In genomic region chr1:45995298-45995697, GRCh38 we compare ENCODE assay signal across 18 cellular contexts.
"Had no signal": no experiment of that assay in that cellular context is flagged by ENCODE, and none has a peak within 500 bp of the region (broad histone marks: within the 10 kb centered on the region; RNA-seq: fewer than 3 reads in every experiment).

No MANE protein-coding gene starts in this region.

- H3K4me3 ChIP-seq: breast epithelium, coronary artery, spleen, thyroid gland had no signal

- H3K27me3 ChIP-seq: breast epithelium, neutrophil, spleen, thyroid gland had no signal

- DNase-seq: activated CD4-positive, alpha-beta T cell treated with anti-CD3 and anti-CD28 coated beads for 48 hours; activated CD4-positive, CD25-positive, alpha-beta regulatory T cell; activated CD8-positive, alpha-beta memory T cell treated with anti-CD3 and anti-CD28 coated beads, Interleukin-2, amount 50 U/mL, for 4 hours; activated CD8-positive, alpha-beta T cell treated with anti-CD3 and anti-CD28 coated beads, Interleukin-2, amount 10 ng/mL, durations not matched to agents 7 days and 5 days; activated naive CD4-positive, alpha-beta T cell treated with anti-CD3 and anti-CD28 coated beads, Interleukin-2, amount 10 ng/mL, durations not matched to agents 7 days and 5 days; activated naive CD8-positive, alpha-beta T cell treated with anti-CD3 and anti-CD28 coated beads, Interleukin-2, amount 50 U/mL, for 24 hours; activated T-cell treated with anti-CD3 and anti-CD28 coated beads, Interleukin-2, amount 50 U/mL, for 4 hours; aorta; mesendoderm; natural killer cell; spleen; stimulated activated CD8-positive, alpha-beta memory T cell treated with anti-CD3 and anti-CD28 coated beads, Interleukin-4, amount 100 ng/mL, for 48 hours; stimulated activated naive CD4-positive, alpha-beta T cell; T-cell; thyroid gland had no signal

- H3K9me3 ChIP-seq: breast epithelium, neutrophil, thyroid gland had no signal

- H3K36me3 ChIP-seq: breast epithelium, thyroid gland had no signal
